8 cellular contexts compared by ENCODE assay signal in the genomic region with DNA sequence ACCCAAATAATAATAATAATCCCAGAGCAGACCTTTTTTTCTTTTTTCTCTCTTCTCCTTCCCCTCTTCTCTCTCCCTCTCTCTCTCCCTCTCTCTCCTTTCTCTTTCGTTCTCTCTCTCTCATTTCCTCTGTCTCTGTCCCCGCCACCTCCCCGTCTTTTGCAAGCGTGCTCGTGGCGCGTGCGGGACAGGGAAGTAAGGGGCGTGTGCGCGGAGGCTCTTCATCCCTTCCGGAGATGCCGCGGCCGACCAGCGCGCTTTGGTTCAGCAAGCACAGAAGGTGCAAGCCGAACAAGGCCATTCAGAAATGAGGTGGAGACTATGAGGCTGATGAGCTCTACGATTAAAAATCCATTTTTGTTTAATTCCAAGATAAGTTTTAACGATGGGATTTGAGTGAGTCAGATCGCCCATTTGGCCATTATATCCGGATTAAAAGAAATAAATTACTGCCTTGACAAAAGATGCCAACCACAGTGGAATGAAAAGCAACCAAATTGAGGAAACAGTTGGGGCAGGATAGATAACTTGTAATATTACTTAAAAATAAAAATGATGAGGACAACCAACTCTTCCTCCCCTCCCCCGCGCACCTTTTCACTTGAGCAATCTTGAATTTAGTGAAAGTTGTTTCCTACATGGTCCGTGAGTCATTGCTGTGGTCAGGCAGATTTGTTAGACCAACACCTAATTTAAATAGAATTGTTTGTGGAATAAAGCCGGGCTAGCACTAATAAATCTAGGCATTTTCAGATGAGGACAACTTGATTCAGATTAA. TPM values are rescaled to one million over a fixed set of nuclear protein-coding genes. Genes with fewer than 3 reads are reported as not detected.
DNase-seq lines count a peak whose midpoint lies in the region; ATAC-seq and TF ChIP-seq lines count a peak whose summit lies in the region.

No MANE protein-coding gene starts in this region.

- H2AFZ ChIP-seq in IMR-90 (replicated peaks; ENCODE audit: low read length, poor library complexity): peak overlapping the region; percentile 94

- no peak for TF ChIP-seq CTCF in BJ (IDR thresholded peaks at IDR 0.05; ENCODE audit: insufficient read depth, low read depth, low read length)
- no peak for TF ChIP-seq CTCF in IMR-90 (conservative IDR thresholded peaks at IDR 0.05; ENCODE audit: low read depth, low read length)

- H3K36me3 Mint-ChIP-seq in activated CD4-positive, alpha-beta T cell treated with anti-CD3 and anti-CD28 coated beads for 36 hours (ENCODE audit: low read depth): peaks cover 37% of the 10 kb centered on the region

- ATAC-seq in IMR-90 (ENCODE audit: low read depth) (peak; percentile 9; the same call in 1 of the 2 replicates), GM18502 (IDR thresholded peaks at IDR 0.05; ENCODE audit: poor library complexity, unreplicated experiment) (no peak), GM18505 (IDR thresholded peaks at IDR 0.05; ENCODE audit: unreplicated experiment) (no peak)
- ATAC-seq in activated CD4-positive, alpha-beta T cell treated with anti-CD3 and anti-CD28 coated beads for 36 hours: peak; percentile 30

- H3K27me3 Mint-ChIP-seq in activated CD4-positive, alpha-beta T cell treated with anti-CD3 and anti-CD28 coated beads for 36 hours: no peaks in the 10 kb centered on the region

- CTCF ChIA-PET in BJ (lab: Yijun Ruan, JAX) (interaction anchor here (2.9 kb wide), 1 partner anchor 11 kb away, joined by 11 read pairs; no protein-coding TSS in a partner anchor), IMR-90 (lab: Yijun Ruan, JAX) (interaction anchor here (1.5 to 2.1 kb wide), 2 partner anchors 10 to 227 kb away, joined by 6 to 8 read pairs; no protein-coding TSS in a partner anchor)
- CTCF ChIA-PET in activated CD4-positive, alpha-beta T cell treated with anti-CD3 and anti-CD28 coated beads for 36 hours (lab: Charles Lee): interaction anchor here (1.0 to 6.0 kb wide), 4 partner anchors 11 to 119 kb away, joined by 3 to 34 read pairs (median 3); no protein-coding TSS in a partner anchor

- peak overlapping the region; percentile 82 to 84; a peak in 2 of 4 replicates for H4K8ac ChIP-seq in IMR-90 (ENCODE audit: low read depth in 2 of 2, low read length in 2 of 2)

- H2BK120ac ChIP-seq in IMR-90 (ENCODE audit: low read depth, low read length): peak overlapping the region; percentile 89

- peaks cover 7% of the 10 kb centered on the region for H3K9me1 ChIP-seq in IMR-90 (ENCODE audit: insufficient read depth, low read length)

- POLR2A ChIA-PET in BJ (lab: Charles Lee): no interaction called here
- POLR2A ChIA-PET in IMR-90 (lab: Charles Lee; ENCODE audit: unreplicated experiment): no interaction called here
- POLR2A ChIA-PET in activated CD4-positive, alpha-beta T cell treated with anti-CD3 and anti-CD28 coated beads for 36 hours (lab: Charles Lee): interaction anchor here (1.5 kb wide), 1 partner anchor 135 kb away, joined by 6 read pairs; no protein-coding TSS in a partner anchor

- TF ChIP-seq POLR2A in IMR-90 (IDR thresholded peaks at IDR 0.05; ENCODE audit: low read depth, low read length): no peak
- TF ChIP-seq POLR2A in GM18505 (IDR thresholded peaks at IDR 0.05; ENCODE audit: borderline replicate concordance, extremely low read depth, insufficient read depth, insufficient read length): no peak

- H3K18ac ChIP-seq in IMR-90 (ENCODE audit: low read depth, low read length): peak overlapping the region; percentile 65; the same call in 1 of the 2 replicates

- TF ChIP-seq RAD21 in IMR-90 (IDR thresholded peaks at IDR 0.05; ENCODE audit: low read length): no peak

- peak overlapping the region; percentile 92 for H3K9ac ChIP-seq in IMR-90 (ENCODE audit: low read depth, low read length)

- no peak overlapping the region for H4K5ac ChIP-seq in IMR-90 (ENCODE audit: low read depth, low read length)

- H4K91ac ChIP-seq in IMR-90 (ENCODE audit: insufficient read depth, low read depth, low read length): peak overlapping the region; percentile 91

- H3K27me3 ChIP-seq in BJ (ENCODE audit: control insufficient read depth, insufficient read depth, low read length) (no peaks in the 10 kb centered on the region), IMR-90 (ENCODE audit: control insufficient read depth, insufficient read depth, low read length) (no peaks in the 10 kb centered on the region)

- peak overlapping the region; percentile 97 for H3K4me2 ChIP-seq in IMR-90 (ENCODE audit: low read depth, low read length)

- H3K4me1 ChIP-seq in IMR-90 (ENCODE audit: control insufficient read depth, insufficient read depth, low read length): peaks cover 17% of the 10 kb centered on the region

- no TSS peak for BruUV-seq in IMR-90 (replicated peaks; lab: Mats Ljungman, UMichigan)

- H3K56ac ChIP-seq in IMR-90 (ENCODE audit: extremely low read depth, insufficient read depth, low read length): peak overlapping the region; percentile 90; the same call in 1 of the 2 replicates

- DNase-seq in BJ (ENCODE audit: low read depth) (no peak), IMR-90 (peak; percentile 50), dermis blood vessel endothelial cell (peak; percentile 29), lung microvascular endothelial cell (ENCODE audit: low read depth in 2 of 2) (peak; percentile 47 to 77)
- DNase-seq in activated CD4-positive, alpha-beta T cell treated with anti-CD3 and anti-CD28 coated beads for 36 hours: peak; percentile 80
- DNase-seq in stimulated activated CD8-positive, alpha-beta memory T cell treated with anti-CD3 and anti-CD28 coated beads, Interleukin-15, amount 100 ng/mL, for 48 hours (ENCODE audit: low read depth in 2 of 2): peak; percentile 30 to 39

- H3K9me3 ChIP-seq in IMR-90 (ENCODE audit: control insufficient read depth, insufficient read depth, low read length): no peaks in the 10 kb centered on the region

- peak overlapping the region; percentile 31 for H2AK5ac ChIP-seq in IMR-90 (ENCODE audit: low read depth, low read length)

- peak overlapping the region; percentile 75 for H3K4me3 ChIP-seq in BJ (ENCODE audit: low read depth, low read length)
- H3K4me3 ChIP-seq in IMR-90 (ENCODE audit: insufficient read depth, low read depth, low read length): peak overlapping the region; percentile 91

- peak overlapping the region; percentile 93 for H3K14ac ChIP-seq in IMR-90 (replicated peaks; ENCODE audit: low read depth, low read length)

- H3K4me1 Mint-ChIP-seq in activated CD4-positive, alpha-beta T cell treated with anti-CD3 and anti-CD28 coated beads for 36 hours: peaks cover 78% of the 10 kb centered on the region

- no CpG with 5 or more reads among the region's 26 CpGs for WGBS in IMR-90 (ENCODE audit: extremely low coverage in 2 of 2, insufficient read length in 1 of 2), 2 experiments

- H3K9me3 Mint-ChIP-seq in activated CD4-positive, alpha-beta T cell treated with anti-CD3 and anti-CD28 coated beads for 36 hours (ENCODE audit: low read depth): no peaks in the 10 kb centered on the region

- intact Hi-C loops in IMR-90 (cut with micrococcal nuclease): loop anchor here (5.0 kb wide), 1 partner anchor 316 kb away; no protein-coding TSS in a partner anchor
- intact Hi-C loops in activated CD4-positive, alpha-beta T cell treated with anti-CD3 and anti-CD28 coated beads for 36 hours (cut with DNase I, micrococcal nuclease): loop anchor here (1.0 to 5.0 kb wide), 12 partner anchors 40 to 1354 kb away; a partner anchor contains a TSS

- H3K23ac ChIP-seq in IMR-90 (ENCODE audit: low read depth, low read length): peak overlapping the region; percentile 95; the same call in 1 of the 2 replicates

- peak overlapping the region; percentile 95 for H2AK9ac ChIP-seq in IMR-90 (replicated peaks; ENCODE audit: low read depth, low read length, poor library complexity)

- H3K27ac ChIP-seq in IMR-90 (ENCODE audit: insufficient read depth, low read length): peak overlapping the region; percentile 6

- peak overlapping the region; percentile 86 for H2BK5ac ChIP-seq in IMR-90 (ENCODE audit: low read depth, low read length, poor library complexity, severe bottlenecking)

- dilution Hi-C loops in IMR-90 (cut with HindIII; ENCODE audit: low sequenced_read_pairs, unreplicated experiment): no loop called here

- 0 out of 3 replicates have a peak overlapping the region, but pooled peaks have one; percentile 57 for H2BK15ac ChIP-seq in IMR-90 (ENCODE audit: low read depth, low read length)

- no peaks in the 10 kb centered on the region for H4K20me1 ChIP-seq in IMR-90 (ENCODE audit: insufficient read depth, low read length)

- H3K4me3 Mint-ChIP-seq in activated CD4-positive, alpha-beta T cell treated with anti-CD3 and anti-CD28 coated beads for 36 hours: peak overlapping the region; percentile 82

- H3K4ac ChIP-seq in IMR-90 (ENCODE audit: low read depth, low read length): peak overlapping the region; percentile 93

- peaks cover 10 to 63% of the 10 kb centered on the region in 2 experiments; a peak in 2 of 4 replicates for H3K79me1 ChIP-seq in IMR-90 (ENCODE audit: low read depth in 1 of 2, low read length in 2 of 2)

- peak overlapping the region; percentile 22 for H2BK20ac ChIP-seq in IMR-90 (ENCODE audit: low read depth, low read length)

- peaks cover 3% of the 10 kb centered on the region for H3K36me3 ChIP-seq in BJ (ENCODE audit: control insufficient read depth, insufficient read depth, low read length)
- no peaks in the 10 kb centered on the region for H3K36me3 ChIP-seq in IMR-90 (ENCODE audit: control insufficient read depth, insufficient read depth, low read length)

- H3K27ac Mint-ChIP-seq in activated CD4-positive, alpha-beta T cell treated with anti-CD3 and anti-CD28 coated beads for 36 hours: peak overlapping the region; percentile 93

- in situ Hi-C loops in IMR-90 (cut with MboI; ENCODE audit: low sequenced_read_pairs): no loop called here

RNA-seq across cellular contexts. Expression of a gene that starts 1.2 kb away (rescaled TPM):
- polyA plus RNA-seq in BJ (2011; rRNA removed): 107 and 149 TPM in 2 replicates
- polyA minus RNA-seq in BJ (2011; rRNA and poly(A)+ RNA removed): 49.9 and 65.5 TPM in 2 replicates
- 31.7 and 32.6 TPM in 2 replicates for total RNA-seq in IMR-90 (2012; rRNA removed)
- 17.1 and 20.1 TPM in 2 replicates for polyA plus RNA-seq in IMR-90 (2012; rRNA removed)
- polyA plus RNA-seq in IMR-90 (2012; cell fraction: cytosol; rRNA removed): 4.4 and 5.0 TPM in 2 replicates
- polyA plus RNA-seq in IMR-90 (2012; cell fraction: nucleus; rRNA removed; ENCODE audit: low replicate concordance): 5.1 and 26.1 TPM in 2 replicates
- 10 to 100 TPM; 15.1 to 17.1 TPM for total RNA-seq in activated CD4-positive, alpha-beta T cell treated with anti-CD3 and anti-CD28 coated beads for 36 hours
- 4.2 and 4.8 TPM in 2 replicates for total RNA-seq in dermis blood vessel endothelial cell
- 0.40 and 1.5 TPM in 2 replicates for total RNA-seq in lung microvascular endothelial cell

RNA-seq across cellular contexts. Expression of a gene that starts 1.5 kb away (rescaled TPM):
- polyA plus RNA-seq in BJ (2011; rRNA removed) (4.8 and 7.8 TPM in 2 replicates), IMR-90 (2012; rRNA removed) (2.0 and 2.6 TPM in 2 replicates)
- 3.7 and 4.9 TPM in 2 replicates for polyA minus RNA-seq in BJ (2011; rRNA and poly(A)+ RNA removed)
- total RNA-seq in IMR-90 (2012; rRNA removed) (0.28 and 0.36 TPM in 2 replicates), dermis blood vessel endothelial cell (0.19 and 0.51 TPM in 2 replicates), lung microvascular endothelial cell (under 0.01 and 0.20 TPM in 2 replicates)
- 1.4 and 2.1 TPM in 2 replicates for polyA plus RNA-seq in IMR-90 (2012; cell fraction: cytosol; rRNA removed)
- polyA plus RNA-seq in IMR-90 (2012; cell fraction: nucleus; rRNA removed; ENCODE audit: low replicate concordance): 5.1 and 8.9 TPM in 2 replicates
- total RNA-seq in activated CD4-positive, alpha-beta T cell treated with anti-CD3 and anti-CD28 coated beads for 36 hours: 10 to 100 TPM; 76.3 to 82.3 TPM

Comparison
In these comparisons a context has a peak if more than half of its experiments do, and no peak if none do; other contexts are left out.
1. ATAC-seq: peak in IMR-90 (single experiment) and activated CD4-positive, alpha-beta T cell treated with anti-CD3 and anti-CD28 coated beads for 36 hours (single experiment); none in GM18502 (single experiment) and GM18505 (single experiment).
2. RNA of a gene that starts 1.5 kb away (total RNA-seq): 76.3 to 82.3 TPM in activated CD4-positive, alpha-beta T cell treated with anti-CD3 and anti-CD28 coated beads for 36 hours; 0.19 to 0.51 TPM in dermis blood vessel endothelial cell, 0.28 to 0.36 TPM in IMR-90 and under 0.01 to 0.20 TPM in lung microvascular endothelial cell; every median in the first group is over 10 times any median in the second.